ENCODE assay signal across 9 cellular contexts in genomic region chr11:93738647-93739081, GRCh38. TPM values are rescaled to one million over a fixed set of nuclear protein-coding genes. Genes with fewer than 3 reads are reported as not detected.
DNase-seq lines count a peak whose midpoint lies in the region; ATAC-seq and TF ChIP-seq lines count a peak whose summit lies in the region.
"Had no signal": no experiment of that assay in that cellular context is flagged by ENCODE, and none has a peak within 500 bp of the region (broad histone marks: within the 10 kb centered on the region; RNA-seq: fewer than 3 reads in every experiment).

No MANE protein-coding gene starts in this region.

- H3K4me2 ChIP-seq in OCI-LY3 (ENCODE audit: low read length), result peak overlapping the region; percentile 95
- peak overlapping the region; percentile 64 for H3K4me2 ChIP-seq in neural cell (ENCODE audit: low read length)

- H3K9me2 ChIP-seq in neural cell (ENCODE audit: insufficient read depth, low read length), result no peaks in the 10 kb centered on the region

- no peak overlapping the region for H3K27ac Mint-ChIP-seq in dendritic cell treated with granulocyte-macrophage colony-stimulating factor and Interleukin-4, amounts not matched to agents 40 ng/mL and 50 ng/mL, for 4 days

- H4K20me1 ChIP-seq in OCI-LY3 (ENCODE audit: insufficient read depth, low read length) (peaks cover 58% of the 10 kb centered on the region), neural cell (ENCODE audit: insufficient read depth) (no peaks in the 10 kb centered on the region)

- peak overlapping the region; percentile 90 for H3K4me3 ChIP-seq in OCI-LY3 (ENCODE audit: low read length)
- peak overlapping the region; percentile 87 for H3K4me3 ChIP-seq in neural cell (ENCODE audit: low read length)

- TF ChIP-seq RAD21 in neural cell (conservative IDR thresholded peaks at IDR 0.05), result no peak

- no peak for TF ChIP-seq CTCF in OCI-LY3 (IDR thresholded peaks at IDR 0.05; ENCODE audit: low read depth, low read length)
- TF ChIP-seq CTCF in neural cell (IDR thresholded peaks at IDR 0.05; ENCODE audit: poor library complexity, severe bottlenecking), result no peak

- TF ChIP-seq EP300 in neural cell (conservative IDR thresholded peaks at IDR 0.05; ENCODE audit: poor library complexity, severe bottlenecking), result no peak

- H3K27me3 Mint-ChIP-seq in dendritic cell treated with granulocyte-macrophage colony-stimulating factor and Interleukin-4, amounts not matched to agents 40 ng/mL and 50 ng/mL, for 4 days, result no peaks in the 10 kb centered on the region

- no peaks in the 10 kb centered on the region for H3K9me3 Mint-ChIP-seq in dendritic cell treated with granulocyte-macrophage colony-stimulating factor and Interleukin-4, amounts not matched to agents 40 ng/mL and 50 ng/mL, for 4 days

- H3K36me3 Mint-ChIP-seq in dendritic cell treated with granulocyte-macrophage colony-stimulating factor and Interleukin-4, amounts not matched to agents 40 ng/mL and 50 ng/mL, for 4 days (ENCODE audit: low read depth), result peaks cover 87% of the 10 kb centered on the region

- peak overlapping the region; percentile 9 for H3K4me3 Mint-ChIP-seq in dendritic cell treated with granulocyte-macrophage colony-stimulating factor and Interleukin-4, amounts not matched to agents 40 ng/mL and 50 ng/mL, for 4 days

- intact Hi-C loops in dendritic cell treated with granulocyte-macrophage colony-stimulating factor and Interleukin-4, amounts not matched to agents 40 ng/mL and 50 ng/mL, for 4 days (cut with micrococcal nuclease), result no loop called here

- DNase-seq in ELF-1 (ENCODE audit: low read depth, low spot score) (peak; percentile 19), SW480 (ENCODE audit: low spot score) (no peak)
- DNase-seq: NCI-H2107 had no signal

- H3K79me2 ChIP-seq in OCI-LY3 (ENCODE audit: low read length) (peaks cover 93% of the 10 kb centered on the region), neural cell (replicated peaks; ENCODE audit: insufficient read depth, low read length) (peaks cover 46% of the 10 kb centered on the region)

- H3K4me1 Mint-ChIP-seq in dendritic cell treated with granulocyte-macrophage colony-stimulating factor and Interleukin-4, amounts not matched to agents 40 ng/mL and 50 ng/mL, for 4 days (ENCODE audit: low read depth), result peaks cover 52% of the 10 kb centered on the region

- H3K27me3 ChIP-seq in OCI-LY3 (ENCODE audit: low read depth, low read length), result no peaks in the 10 kb centered on the region
- H3K27me3 ChIP-seq in neural cell (ENCODE audit: insufficient read depth, low read depth, low read length), result no peaks in the 10 kb centered on the region

- H3K36me3 ChIP-seq in OCI-LY3 (replicated peaks; ENCODE audit: low read depth, low read length), result peaks cover 68% of the 10 kb centered on the region
- H3K36me3 ChIP-seq in neural cell (ENCODE audit: insufficient read depth, low read length), result peaks cover 11% of the 10 kb centered on the region

- H3K27ac ChIP-seq in OCI-LY3 (ENCODE audit: low read length) (peak overlapping the region; percentile 87), neural cell (ENCODE audit: low read length) (no peak overlapping the region)

- ATAC-seq in HG02610 (IDR thresholded peaks at IDR 0.05; ENCODE audit: unreplicated experiment), result no peak
- no peak for ATAC-seq in GM18873 (IDR thresholded peaks at IDR 0.05; ENCODE audit: low FRiP score, unreplicated experiment)
- no peak for ATAC-seq in HG03469 (IDR thresholded peaks at IDR 0.05; ENCODE audit: unreplicated experiment)

- H3K9me3 ChIP-seq in OCI-LY3 (ENCODE audit: insufficient read depth, low read length) (no peaks in the 10 kb centered on the region), neural cell (ENCODE audit: low read length) (no peaks in the 10 kb centered on the region)

- peaks cover 55% of the 10 kb centered on the region for H3K4me1 ChIP-seq in OCI-LY3 (ENCODE audit: low read length)

- H3K9ac ChIP-seq in OCI-LY3 (ENCODE audit: low read length) (peak overlapping the region; percentile 98), neural cell (ENCODE audit: low read length) (no peak overlapping the region)

- H2AFZ ChIP-seq in OCI-LY3 (ENCODE audit: low read depth, low read length) (no peak overlapping the region), neural cell (ENCODE audit: low read depth, low read length) (no peak overlapping the region)

- no peaks in the 10 kb centered on the region for H3F3A ChIP-seq in neural cell (ENCODE audit: insufficient read depth, low read length, poor library complexity, severe bottlenecking)

TF ChIP-seq in neural cell, 6 proteins besides CTCF, POLR2A, EP300 and RAD21:
- TF ChIP-seq SMC3 (conservative IDR thresholded peaks at IDR 0.05; ENCODE audit: poor library complexity) (no peak), EZH2 (IDR thresholded peaks at IDR 0.05; ENCODE audit: borderline replicate concordance, insufficient read depth, low read length, poor library complexity, severe bottlenecking) (no peak), TAF1 (IDR thresholded peaks at IDR 0.05; ENCODE audit: low read depth) (no peak), REST (IDR thresholded peaks at IDR 0.05; ENCODE audit: borderline replicate concordance) (no peak)

RNA-seq across cellular contexts. Expression of gene TAF1D, which starts 2.6 kb away (rescaled TPM):
- polyA plus RNA-seq in neural cell, result 191 and 204 TPM in 2 replicates
- polyA minus RNA-seq in neural cell, result 154 and 192 TPM in 2 replicates

RNA-seq across cellular contexts. Expression of gene C11orf54, which starts 2.8 kb away (rescaled TPM):
- polyA plus RNA-seq in neural cell, result 29.6 and 35.0 TPM in 2 replicates
- 39.2 and 49.4 TPM in 2 replicates for polyA minus RNA-seq in neural cell

RNA-seq across cellular contexts. Expression of gene MED17, which starts 45.4 kb away (rescaled TPM):
- 82.7 and 85.6 TPM in 2 replicates for polyA plus RNA-seq in neural cell
- polyA minus RNA-seq in neural cell, result 117 TPM in 2 replicates
